Comparison of ENCODE assay signal across 16 cellular contexts in genomic region chr7:14835399-14835798, GRCh38.
DNase-seq lines count a peak whose midpoint lies in the region; ATAC-seq and TF ChIP-seq lines count a peak whose summit lies in the region.
"Had no signal": no experiment of that assay in that cellular context is flagged by ENCODE, and none has a peak within 500 bp of the region (broad histone marks: within the 10 kb centered on the region; RNA-seq: fewer than 3 reads in every experiment).

No MANE protein-coding gene starts in this region.

- H3K36me3 Mint-ChIP-seq in brain: no peaks in the 10 kb centered on the region
- H3K36me3 Mint-ChIP-seq: CD4-positive, alpha-beta memory T cell had no signal

- H3K4me3 ChIP-seq in skeletal muscle tissue (ENCODE audit: low read length in 3 of 3) (no peak overlapping the region), vagina (no peak overlapping the region)
- H3K4me3 ChIP-seq: ascending aorta had no signal

- no peaks in the 10 kb centered on the region for H3K27me3 Mint-ChIP-seq in brain
- H3K27me3 Mint-ChIP-seq: CD4-positive, alpha-beta memory T cell had no signal

- H3K36me3 ChIP-seq in skeletal muscle tissue (ENCODE audit: control insufficient read depth in 3 of 3, insufficient read depth in 3 of 3, low read length in 3 of 3) (no peaks in the 10 kb centered on the region), vagina (no peaks in the 10 kb centered on the region)
- H3K36me3 ChIP-seq: ascending aorta, neutrophil had no signal

- peaks cover 28 to 32% (median 31%) of the 10 kb centered on the region in 3 donors for H3K4me1 ChIP-seq in skeletal muscle tissue (ENCODE audit: control insufficient read depth in 3 of 3, insufficient read depth in 3 of 3, low read length in 3 of 3)
- H3K4me1 ChIP-seq in vagina: no peaks in the 10 kb centered on the region
- H3K4me1 ChIP-seq: ascending aorta had no signal

- intact Hi-C loops in vagina (cut with DNase I): no loop called here

- H3K27me3 ChIP-seq in skeletal muscle tissue (ENCODE audit: control insufficient read depth in 3 of 3, insufficient read depth in 3 of 3, low read length in 3 of 3) (no peaks in the 10 kb centered on the region), vagina (no peaks in the 10 kb centered on the region)
- H3K27me3 ChIP-seq: ascending aorta, neutrophil had no signal

- peaks cover 52% of the 10 kb centered on the region for H3K4me1 Mint-ChIP-seq in brain
- H3K4me1 Mint-ChIP-seq: CD4-positive, alpha-beta memory T cell had no signal

- peak overlapping the region; percentile 18 to 59 (median 28) for H3K9ac ChIP-seq in skeletal muscle tissue (ENCODE audit: low read depth in 1 of 3, low read length in 3 of 3)

- H3K27ac ChIP-seq in skeletal muscle tissue (ENCODE audit: low read depth, low read length) (peak overlapping the region; percentile 95), vagina (no peak overlapping the region)
- H3K27ac ChIP-seq: ascending aorta, neutrophil had no signal

- no peak for ATAC-seq in stimulated activated naive CD8-positive, alpha-beta T cell treated with anti-CD3 and anti-CD28 coated beads, Interleukin-15, Interleukin-2, amounts not matched to agents 100 U/mL and 50 U/mL, for 24 hours

- TF ChIP-seq CTCF in brain (conservative IDR thresholded peaks at IDR 0.05) (no peak), vagina (IDR thresholded peaks at IDR 0.05) (no peak)

- peaks cover 0 to 4% (median 0%) of the 10 kb centered on the region in 5 experiments for H3K9me3 Mint-ChIP-seq in brain
- H3K9me3 Mint-ChIP-seq: CD4-positive, alpha-beta memory T cell had no signal

- H3K9me3 ChIP-seq in skeletal muscle tissue (ENCODE audit: control insufficient read depth in 3 of 3, low read length in 3 of 3) (no peaks in the 10 kb centered on the region), vagina (no peaks in the 10 kb centered on the region)
- H3K9me3 ChIP-seq: ascending aorta, neutrophil had no signal

- TF ChIP-seq POLR2A in vagina (IDR thresholded peaks at IDR 0.05): no peak

- peak; percentile 20 for DNase-seq in NCI-H2171 treated with DMSO at 0.1 percent for 48 hours (lab: John Stamatoyannopoulos, UW)
- no peak for DNase-seq in NCI-H2171 (lab: John Stamatoyannopoulos, UW)
- DNase-seq in NCI-H2227 (lab: John Stamatoyannopoulos, UW; ENCODE audit: unreplicated experiment): peak; percentile 80
- DNase-seq in vagina (ENCODE audit: extremely low spot score in 2 of 2): no peak
- no peak for DNase-seq in kidney tubule cell (ENCODE audit: low spot score)
- no peak for DNase-seq in stimulated activated naive CD8-positive, alpha-beta T cell treated with anti-CD3 and anti-CD28 coated beads, Interleukin-15, Interleukin-2, amounts not matched to agents 100 U/mL and 50 U/mL, for 24 hours
- DNase-seq: 8988T; activated CD4-positive, alpha-beta T cell treated with anti-CD3 and anti-CD28 coated beads, Interleukin-2, amount 50 U/mL, for 4 hours; CD4-positive, alpha-beta memory T cell; effector CD8-positive, alpha-beta T cell; stimulated activated CD4-positive, alpha-beta T cell treated with anti-CD3 and anti-CD28 coated beads, Interleukin-12 subunit alpha, Interleukin-12 subunit beta, amount 100 ng/mL, for 4 hours; T1000 had no signal

- H3K27ac Mint-ChIP-seq in brain: peak overlapping the region in 4 of 5 experiments; percentile 20 to 90 (median 86)

- H3K4me3 Mint-ChIP-seq in brain: peak overlapping the region in 3 of 5 experiments; percentile 13 to 39 (median 19)
- H3K4me3 Mint-ChIP-seq: CD4-positive, alpha-beta memory T cell had no signal

Comparison
In these comparisons a context has a peak if more than half of its experiments do, and no peak if none do; other contexts are left out.
1. DNase-seq: peak in NCI-H2171 treated with DMSO at 0.1 percent for 48 hours (single experiment) and NCI-H2227 (single experiment); none in NCI-H2171 (single experiment), vagina (0 of 2), kidney tubule cell (single experiment) and stimulated activated naive CD8-positive, alpha-beta T cell treated with anti-CD3 and anti-CD28 coated beads, Interleukin-15, Interleukin-2, amounts not matched to agents 100 U/mL and 50 U/mL, for 24 hours (single experiment).